12 cellular contexts compared by ENCODE assay signal in the genomic region with DNA sequence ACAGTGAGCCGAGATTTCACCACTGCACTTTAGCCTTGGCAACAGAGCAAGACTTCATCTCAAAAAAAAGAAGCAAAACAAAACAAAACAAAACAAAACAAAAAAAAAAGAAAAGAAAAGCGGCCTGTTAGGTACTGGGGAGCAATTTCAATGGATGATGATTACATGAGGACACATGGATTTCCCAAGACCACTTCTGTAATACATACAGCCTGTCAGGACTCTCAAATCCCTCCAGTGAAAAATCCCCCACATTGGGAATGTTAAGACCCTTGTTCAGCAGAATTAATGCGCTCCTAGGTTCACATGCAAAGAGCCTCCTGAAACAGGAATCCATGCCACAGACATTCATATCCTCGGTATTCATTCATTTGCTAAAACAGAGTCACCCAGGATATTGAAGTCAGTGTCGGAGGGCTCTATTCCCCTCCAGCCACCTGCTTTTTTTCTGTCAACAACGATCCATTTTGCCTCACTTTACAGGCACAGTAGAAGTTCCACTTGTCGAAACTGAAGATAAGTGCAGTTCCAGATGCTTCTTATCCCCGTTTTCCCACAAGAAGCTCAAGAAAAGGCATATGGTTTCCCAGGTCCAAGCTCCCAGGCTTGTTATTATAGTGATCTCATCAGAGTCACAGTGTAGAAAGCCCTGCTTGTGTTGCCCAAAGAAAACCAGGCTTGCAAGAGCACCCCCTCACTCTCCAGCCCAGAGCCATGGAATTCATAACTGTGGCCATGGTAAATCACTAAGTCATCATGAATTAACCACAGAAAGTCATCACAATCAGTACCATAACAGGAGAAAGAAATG. TPM values are rescaled to one million over a fixed set of nuclear protein-coding genes. Genes with fewer than 3 reads are reported as not detected.
DNase-seq lines count a peak whose midpoint lies in the region; ATAC-seq and TF ChIP-seq lines count a peak whose summit lies in the region.
"Had no signal": no experiment of that assay in that cellular context is flagged by ENCODE, and none has a peak within 500 bp of the region (broad histone marks: within the 10 kb centered on the region; RNA-seq: fewer than 3 reads in every experiment).

No MANE protein-coding gene starts in this region.

- intact Hi-C loops in lower leg skin (cut with DNase I; ENCODE audit: low total_unique reads) = no loop called here

- H3K27ac Mint-ChIP-seq in WTC11 = peak overlapping the region; percentile 82
- no peak overlapping the region for H3K27ac Mint-ChIP-seq in T-cell

- H3K4me3 Mint-ChIP-seq in WTC11 = no peak overlapping the region
- no peak overlapping the region for H3K4me3 Mint-ChIP-seq in T-cell

- peaks cover 25% of the 10 kb centered on the region for H3K4me1 ChIP-seq in cardiac muscle cell (ENCODE audit: low read depth)

- H3K9me3 ChIP-seq in cardiac muscle cell (ENCODE audit: low read depth) = no peaks in the 10 kb centered on the region
- H3K9me3 ChIP-seq: testis had no signal

- H3K36me3 ChIP-seq in cardiac muscle cell = no peaks in the 10 kb centered on the region

- no peak for TF ChIP-seq CTCF in WTC11 (IDR thresholded peaks at IDR 0.05)
- TF ChIP-seq CTCF in cardiac muscle cell (IDR thresholded peaks at IDR 0.05; ENCODE audit: low read depth, low read length) = no peak
- no peak for TF ChIP-seq CTCF in retinal pigment epithelial cell (conservative IDR thresholded peaks at IDR 0.05; ENCODE audit: low read depth, low read length)
- TF ChIP-seq CTCF in lower leg skin (IDR thresholded peaks at IDR 0.05) = no peak

- H3K9me3 Mint-ChIP-seq in WTC11 = peaks cover 3% of the 10 kb centered on the region
- no peaks in the 10 kb centered on the region for H3K9me3 Mint-ChIP-seq in T-cell

- H3K36me3 Mint-ChIP-seq in WTC11 = peaks cover 13% of the 10 kb centered on the region; the same call in 1 of the 2 replicates
- no peaks in the 10 kb centered on the region for H3K36me3 Mint-ChIP-seq in T-cell

- H3K4me3 ChIP-seq in cardiac muscle cell = no peak overlapping the region
- no peak overlapping the region for H3K4me3 ChIP-seq in retinal pigment epithelial cell (ENCODE audit: low read length)
- H3K4me3 ChIP-seq in lower leg skin (ENCODE audit: low read depth, poor library complexity, severe bottlenecking) = no peak overlapping the region
- H3K4me3 ChIP-seq: testis had no signal

- H3K4me1 Mint-ChIP-seq in WTC11 = peaks cover 20% of the 10 kb centered on the region
- H3K4me1 Mint-ChIP-seq in T-cell = no peaks in the 10 kb centered on the region

- WGBS in lower leg skin, 2 donors = 76 to 78% methylated on average over 8 of the region's 8 CpGs

- H3K27me3 Mint-ChIP-seq in WTC11 (ENCODE audit: low read depth) (no peaks in the 10 kb centered on the region), T-cell (no peaks in the 10 kb centered on the region)

- peak overlapping the region; percentile 97 for H3K27ac ChIP-seq in cardiac muscle cell

- TF ChIP-seq POLR2A in lower leg skin (IDR thresholded peaks at IDR 0.05) = no peak

- CTCF ChIA-PET in WTC11 (lab: Charles Lee) (interaction anchor here (0.6 kb wide), 1 partner anchor 20 kb away, joined by 3 read pairs; no protein-coding TSS in a partner anchor), T-cell (lab: Charles Lee) (no interaction called here)

- DNase-seq in EH (ENCODE audit: low read depth) = peak; percentile 99
- DNase-seq in WTC11 (ENCODE audit: low spot score) = no peak
- peak; percentile 56 to 94 for DNase-seq in cardiac muscle cell (ENCODE audit: low read depth in 1 of 2, low spot score in 1 of 2)
- peak; percentile 78 for DNase-seq in retinal pigment epithelial cell (ENCODE audit: low read depth)
- DNase-seq in lower leg skin (ENCODE audit: low spot score in 2 of 2) = no peak
- no peak for DNase-seq in T-cell
- no peak for DNase-seq in NCI-H2196 treated with DMSO at 0.1 percent for 48 hours (lab: John Stamatoyannopoulos, UW; ENCODE audit: unreplicated experiment)
- DNase-seq in CD1c-positive myeloid dendritic cell (ENCODE audit: extremely low spot score) = no peak
- DNase-seq: DMS79, hypothalamus, SIG-M5, testis had no signal

- no peaks in the 10 kb centered on the region for H3K27me3 ChIP-seq in cardiac muscle cell
- H3K27me3 ChIP-seq: testis had no signal

- ATAC-seq in WTC11 = peak; percentile 30
- no peak for ATAC-seq in T-cell (replicated peaks in 1 of 4)

- POLR2A ChIA-PET in WTC11 (lab: Charles Lee) = no interaction called here
- POLR2A ChIA-PET in T-cell (lab: Charles Lee) = no interaction called here

TF ChIP-seq in WTC11, 78 proteins besides CTCF, POLR2A, EP300 and RAD21:
- TF ChIP-seq NFATC4 (CRISPR knock-in tag; IDR thresholded peaks at IDR 0.05) = no peak
- no peak for TF ChIP-seq ZNF121 (CRISPR knock-in tag; IDR thresholded peaks at IDR 0.05)
- TF ChIP-seq, protein P1, sequence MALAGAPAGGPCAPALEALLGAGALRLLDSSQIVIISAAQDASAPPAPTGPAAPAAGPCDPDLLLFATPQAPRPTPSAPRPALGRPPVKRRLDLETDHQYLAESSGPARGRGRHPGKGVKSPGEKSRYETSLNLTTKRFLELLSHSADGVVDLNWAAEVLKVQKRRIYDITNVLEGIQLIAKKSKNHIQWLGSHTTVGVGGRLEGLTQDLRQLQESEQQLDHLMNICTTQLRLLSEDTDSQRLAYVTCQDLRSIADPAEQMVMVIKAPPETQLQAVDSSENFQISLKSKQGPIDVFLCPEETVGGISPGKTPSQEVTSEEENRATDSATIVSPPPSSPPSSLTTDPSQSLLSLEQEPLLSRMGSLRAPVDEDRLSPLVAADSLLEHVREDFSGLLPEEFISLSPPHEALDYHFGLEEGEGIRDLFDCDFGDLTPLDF (CRISPR knock-in tag; IDR thresholded peaks at IDR 0.05) = no peak
- no peak for TF ChIP-seq ZNF138 (CRISPR knock-in tag; conservative IDR thresholded peaks at IDR 0.05)
- no peak for TF ChIP-seq HMGA2 (CRISPR knock-in tag; IDR thresholded peaks at IDR 0.05)
- TF ChIP-seq FOXJ3 (CRISPR knock-in tag; IDR thresholded peaks at IDR 0.05; ENCODE audit: borderline replicate concordance) = no peak
- TF ChIP-seq ZNF671 (CRISPR knock-in tag; IDR thresholded peaks at IDR 0.05) = no peak
- TF ChIP-seq, protein P2, sequence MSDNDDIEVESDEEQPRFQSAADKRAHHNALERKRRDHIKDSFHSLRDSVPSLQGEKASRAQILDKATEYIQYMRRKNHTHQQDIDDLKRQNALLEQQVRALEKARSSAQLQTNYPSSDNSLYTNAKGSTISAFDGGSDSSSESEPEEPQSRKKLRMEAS (CRISPR knock-in tag; IDR thresholded peaks at IDR 0.05) = no peak
- TF ChIP-seq JAZF1 (CRISPR knock-in tag; IDR thresholded peaks at IDR 0.05) = no peak
- no peak for TF ChIP-seq RORB (CRISPR knock-in tag; IDR thresholded peaks at IDR 0.05)

RNA-seq across cellular contexts. Expression of a gene that starts 20.2 kb away (rescaled TPM):
- total RNA-seq in WTC11 (2021) = 8.0 to 10.9 TPM (median 8.3 TPM) in 3 replicates
- total RNA-seq in cardiac muscle cell = 7.0 and 8.1 TPM in 2 replicates
- 7.6 and 10.1 TPM in 2 replicates for polyA plus RNA-seq in cardiac muscle cell
- total RNA-seq in lower leg skin = 1 to 10 TPM in 2 of 4 donors, under 1 TPM in 2; 0.13 to 1.5 (median 0.90) TPM
- total RNA-seq in T-cell = not detected

Comparison
In these comparisons a context has a peak if more than half of its experiments do, and no peak if none do; other contexts are left out.
1. DNase-seq: peak in EH (single experiment), cardiac muscle cell (2 of 2) and retinal pigment epithelial cell (single experiment); none in WTC11 (single experiment), lower leg skin (0 of 2), T-cell (0 of 34), NCI-H2196 treated with DMSO at 0.1 percent for 48 hours (single experiment) and CD1c-positive myeloid dendritic cell (single experiment).